Comparison of ENCODE assay signal across 25 cellular contexts in genomic region chr7:90303241-90303640, GRCh38. TPM values are rescaled to one million over a fixed set of nuclear protein-coding genes. Genes with fewer than 3 reads are reported as not detected.
DNase-seq lines count a peak whose midpoint lies in the region; ATAC-seq, FAIRE-seq and TF ChIP-seq lines count a peak whose summit lies in the region.
"Had no signal": no experiment of that assay in that cellular context is flagged by ENCODE, and none has a peak within 500 bp of the region (broad histone marks: within the 10 kb centered on the region; RNA-seq: fewer than 3 reads in every experiment).

No MANE protein-coding gene starts in this region.

- H3K36me3 ChIP-seq in PC-3 (ENCODE audit: low read depth, low read length) = no peaks in the 10 kb centered on the region; the same call in 1 of the 2 replicates
- H3K36me3 ChIP-seq in pancreas = no peaks in the 10 kb centered on the region
- no peaks in the 10 kb centered on the region for H3K36me3 ChIP-seq in spleen
- H3K36me3 ChIP-seq: BE2C; BLaER1 treated with 17β-estradiol and CSF1 and Interleukin-3, amounts not matched to agents 10 nM and 100 nM; HAP-1 had no signal

- H3K4me2 ChIP-seq in PC-3 (ENCODE audit: low read length) = 0 out of 2 replicates have a peak overlapping the region, but pooled peaks have one; percentile 17
- H3K4me2 ChIP-seq: BLaER1 treated with 17β-estradiol and CSF1 and Interleukin-3, amounts not matched to agents 10 nM and 100 nM had no signal

- H3K9me2 ChIP-seq in PC-3 (replicated peaks; ENCODE audit: low read length) = no peaks in the 10 kb centered on the region

- H3K4me3 ChIP-seq in PC-3 (ENCODE audit: low read length) (no peak overlapping the region), pancreas (no peak overlapping the region), spleen (no peak overlapping the region)
- H3K4me3 ChIP-seq: BLaER1 treated with 17β-estradiol and CSF1 and Interleukin-3, amounts not matched to agents 10 nM and 100 nM; HAP-1 had no signal

- intact Hi-C loops in PC-3 (cut with micrococcal nuclease) = no loop called here
- intact Hi-C loops in pancreas (cut with DNase I) = no loop called here
- intact Hi-C loops in spleen (cut with DNase I; ENCODE audit: low total_unique reads) = no loop called here

- H2AFZ ChIP-seq in PC-3 (ENCODE audit: low read length) = no peak overlapping the region

- H3K27ac ChIP-seq in C4-2B (peak overlapping the region; percentile 43; the same call in 1 of the 2 replicates), PC-3 (ENCODE audit: low read length) (no peak overlapping the region), pancreas (no peak overlapping the region), spleen (no peak overlapping the region), RWPE1 (no peak overlapping the region)
- H3K27ac ChIP-seq: BLaER1 treated with 17β-estradiol and CSF1 and Interleukin-3, amounts not matched to agents 10 nM and 100 nM had no signal

- DNase-seq in PC-3 (peak; percentile 58), fibroblast of peridontal ligament (ENCODE audit: extremely low read depth) (peak; percentile 40), pancreas (no peak), GM13977 (ENCODE audit: low spot score) (no peak), spleen (no peak), SIG-M5 (lab: John Stamatoyannopoulos, UW) (no peak), RWPE1 (ENCODE audit: low spot score) (no peak)
- DNase-seq: AML-193; BE2C; Calu3; CD4-positive, alpha-beta memory T cell; COR-L47; DMS53; DMS79 treated with DMSO at 0.1 percent for 48 hours; GF-D8; GOT3 had no signal

- no peaks in the 10 kb centered on the region for H3K27me3 ChIP-seq in PC-3 (ENCODE audit: low read length)
- no peaks in the 10 kb centered on the region for H3K27me3 ChIP-seq in pancreas
- H3K27me3 ChIP-seq in spleen (replicated peaks in 1 of 7) = no peaks in the 10 kb centered on the region
- H3K27me3 ChIP-seq: BE2C; BLaER1 treated with 17β-estradiol and CSF1 and Interleukin-3, amounts not matched to agents 10 nM and 100 nM had no signal

- BruUV-seq in PC-3 (replicated peaks; lab: Mats Ljungman, UMichigan) = no TSS peak

- no peaks in the 10 kb centered on the region for H3K9me3 ChIP-seq in PC-3 (ENCODE audit: low read length)
- no peaks in the 10 kb centered on the region for H3K9me3 ChIP-seq in pancreas
- no peaks in the 10 kb centered on the region for H3K9me3 ChIP-seq in spleen
- H3K9me3 ChIP-seq: BE2C; BLaER1 treated with 17β-estradiol and CSF1 and Interleukin-3, amounts not matched to agents 10 nM and 100 nM; HAP-1 had no signal

- H3K4me1 ChIP-seq in PC-3 (ENCODE audit: insufficient read depth, low read length) = peaks cover 15% of the 10 kb centered on the region
- H3K4me1 ChIP-seq in pancreas = no peaks in the 10 kb centered on the region
- H3K4me1 ChIP-seq in spleen = no peaks in the 10 kb centered on the region
- H3K4me1 ChIP-seq: BE2C; BLaER1 treated with 17β-estradiol and CSF1 and Interleukin-3, amounts not matched to agents 10 nM and 100 nM; HAP-1 had no signal

- no peaks in the 10 kb centered on the region for H3F3A ChIP-seq in PC-3 (ENCODE audit: low read length, unreplicated experiment)

- H4K20me1 ChIP-seq in PC-3 (ENCODE audit: low read length) = no peaks in the 10 kb centered on the region
- H4K20me1 ChIP-seq: BLaER1 treated with 17β-estradiol and CSF1 and Interleukin-3, amounts not matched to agents 10 nM and 100 nM had no signal

- CTCF ChIA-PET in PC-3 (lab: Charles Lee) (interaction anchor here (0.7 kb wide), 1 partner anchor 150 kb away, joined by 3 read pairs; no protein-coding TSS in a partner anchor), RWPE1 (lab: Yijun Ruan, JAX) (no interaction called here)

- no peak for TF ChIP-seq POLR2A in spleen (IDR thresholded peaks at IDR 0.05)

- peak; percentile 71 for FAIRE-seq in pancreas (lab: Jason Lieb, UNC)
- FAIRE-seq: GM12891, H54 had no signal

- 91 to 95% methylated on average over 1 of the region's 1 CpG for WGBS in pancreas, 2 donors
- 91 to 100% (median 97%) methylated on average over 1 of the region's 1 CpG for WGBS in spleen, 5 donors

- no peak overlapping the region for H3K9ac ChIP-seq in PC-3 (ENCODE audit: low read length)
- H3K9ac ChIP-seq: BLaER1 treated with 17β-estradiol and CSF1 and Interleukin-3, amounts not matched to agents 10 nM and 100 nM had no signal

- peak; percentile 94 for ATAC-seq in PC-3
- no peak for ATAC-seq in pancreas

- TF ChIP-seq CTCF in C4-2B (conservative IDR thresholded peaks at IDR 0.05) = no peak
- no peak for TF ChIP-seq CTCF in PC-3 (conservative IDR thresholded peaks at IDR 0.05; ENCODE audit: low read depth, low read length)
- TF ChIP-seq CTCF in pancreas (IDR thresholded peaks at IDR 0.05) = no peak
- no peak for TF ChIP-seq CTCF in GM13977 (IDR thresholded peaks at IDR 0.05; ENCODE audit: extremely low read depth, insufficient read depth, missing control alignments)
- TF ChIP-seq CTCF in spleen (IDR thresholded peaks at IDR 0.05 in 8 of 11, conservative IDR thresholded peaks at IDR 0.05 in 3 of 11) = no peak
- TF ChIP-seq CTCF in RWPE1 (conservative IDR thresholded peaks at IDR 0.05; ENCODE audit: low read depth) = no peak

- in situ Hi-C loops in GM13977 (cut with MboI; ENCODE audit: low pct_unique_long_range_greater_than_20kb, low sequenced_read_pairs, unreplicated experiment) = no loop called here

- POLR2A ChIA-PET in PC-3 (lab: Charles Lee; ENCODE audit: unreplicated experiment) = interaction anchor here (0.7 kb wide), 1 partner anchor 149 kb away, joined by 5 read pairs; the partner anchor contains the start of gene STEAP1
- POLR2A ChIA-PET in RWPE1 (lab: Yijun Ruan, JAX; ENCODE audit: low non-redundant PET) = no interaction called here

- no peaks in the 10 kb centered on the region for H3K79me2 ChIP-seq in PC-3 (ENCODE audit: low read length)

RNA-seq across cellular contexts. Expression of gene FAM237B, which starts 17.9 kb away (rescaled TPM):
- not detected in 2 replicates for total RNA-seq in PC-3 (2014; rRNA removed)
- not detected for total RNA-seq in pancreas
- polyA plus RNA-seq in pancreas = not detected
- not detected for total RNA-seq in spleen
- polyA plus RNA-seq in spleen = not detected
- total RNA-seq: A172; Calu3; CD4-positive, alpha-beta memory T cell; Daoy; G401 had no signal
- polyA plus RNA-seq: AG04450; CD4-positive, alpha-beta memory T cell had no signal

RNA-seq across cellular contexts. Expression of gene GTPBP10, which starts 43.3 kb away (rescaled TPM):
- total RNA-seq in PC-3 (2014; rRNA removed) = 13.0 and 23.5 TPM in 2 replicates
- 10 to 100 TPM in 4 of 6 donors, 1 to 10 TPM in 2; 9.2 to 14.7 (median 12.1) TPM for total RNA-seq in pancreas
- polyA plus RNA-seq in pancreas = 10 to 100 TPM in 1 of 2 donors, 1 to 10 TPM in 1; 8.1 to 10.2 TPM
- total RNA-seq in spleen = 10 to 100 TPM; 19.8 to 43.3 (median 25.7) TPM
- polyA plus RNA-seq in spleen = 10 to 100 TPM; 13.5 to 16.9 (median 14.6) TPM

RNA-seq across cellular contexts. Expression of gene CFAP69, which starts 58.3 kb away (rescaled TPM):
- total RNA-seq in PC-3 (2014; rRNA removed) = 3.1 and 6.6 TPM in 2 replicates
- total RNA-seq in pancreas = 1 to 10 TPM; 2.6 to 5.8 (median 3.8) TPM
- polyA plus RNA-seq in pancreas = 10 to 100 TPM in 1 of 2 donors, 1 to 10 TPM in 1; 4.4 to 12.8 TPM
- total RNA-seq in spleen = 10 to 100 TPM in 2 of 7 donors, 1 to 10 TPM in 5; 5.2 to 15.8 (median 7.7) TPM
- 1 to 10 TPM; 1.0 to 8.3 (median 4.0) TPM for polyA plus RNA-seq in spleen
- polyA plus RNA-seq: CD4-positive, alpha-beta memory T cell had no signal

Comparison
In these comparisons a context has a peak if more than half of its experiments do, and no peak if none do; other contexts are left out.
1. DNase-seq: peak in PC-3 (single experiment) and fibroblast of peridontal ligament (single experiment); none in pancreas (0 of 6), GM13977 (single experiment), spleen (single experiment), SIG-M5 (single experiment) and RWPE1 (single experiment).